Comparison of ENCODE assay signal across 9 cellular contexts in the genomic region with DNA sequence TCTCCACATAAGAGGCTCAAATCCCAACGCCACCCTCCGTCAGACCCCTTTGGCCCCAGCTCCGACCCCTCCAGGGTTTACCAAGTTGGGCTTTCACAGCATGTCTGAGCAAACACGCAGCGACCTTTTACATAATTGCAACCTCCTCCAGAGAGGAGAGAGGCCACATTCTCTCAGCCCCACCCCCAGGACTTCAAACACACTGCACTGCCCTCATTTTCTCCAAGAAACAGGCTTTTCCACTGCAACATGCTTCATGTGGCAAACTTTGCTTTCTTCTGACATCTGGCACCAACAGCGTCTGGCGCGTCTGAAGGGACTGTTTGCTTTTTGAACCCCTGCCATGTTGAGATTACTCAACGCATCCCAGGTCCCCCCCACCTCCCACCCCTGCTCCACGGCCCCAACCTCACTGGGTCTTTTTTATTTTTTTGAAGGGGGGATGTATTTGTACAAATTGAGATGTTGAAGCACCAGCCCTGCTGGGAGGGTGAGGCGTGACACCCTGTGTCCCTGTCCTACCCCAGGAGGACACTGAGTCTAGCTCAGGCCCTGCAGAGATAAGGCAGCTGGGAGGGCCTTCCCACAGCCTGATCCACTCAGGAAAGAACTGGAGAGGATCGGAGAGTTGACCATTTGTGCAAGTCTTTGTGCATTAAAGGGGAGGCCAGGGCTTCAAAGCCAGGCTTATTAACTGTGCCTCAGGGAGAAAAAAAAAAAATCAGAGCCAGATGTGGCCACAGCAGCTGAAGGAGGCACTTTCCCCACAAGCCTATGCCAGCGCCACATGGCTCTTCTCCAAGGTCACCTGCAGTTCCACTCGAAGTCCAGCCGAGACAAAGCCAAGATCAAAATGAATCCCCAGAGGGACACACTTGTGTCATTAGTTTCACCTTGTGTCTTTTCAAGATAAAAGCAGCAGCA. TPM values are rescaled to one million over a fixed set of nuclear protein-coding genes. Genes with fewer than 3 reads are reported as not detected.
DNase-seq lines count a peak whose midpoint lies in the region; ATAC-seq and TF ChIP-seq lines count a peak whose summit lies in the region.
"Had no signal": no experiment of that assay in that cellular context is flagged by ENCODE, and none has a peak within 500 bp of the region (broad histone marks: within the 10 kb centered on the region; RNA-seq: fewer than 3 reads in every experiment).

No MANE protein-coding gene starts in this region.

- H3K36me3 ChIP-seq in brain microvascular endothelial cell (replicated peaks) (no peaks in the 10 kb centered on the region), thyroid gland (peaks cover 35 to 43% of the 10 kb centered on the region in 2 donors)

- in situ Hi-C loops in brain microvascular endothelial cell (cut with HindIII; ENCODE audit: low pct_ligation_motif_present, low sequenced_read_pairs), result no loop called here

- H3K27me3 ChIP-seq in brain microvascular endothelial cell (replicated peaks), result no peaks in the 10 kb centered on the region
- H3K27me3 ChIP-seq in thyroid gland, result no peaks in the 10 kb centered on the region

- TF ChIP-seq POLR2A in thyroid gland (IDR thresholded peaks at IDR 0.05), result no peak

- ATAC-seq in left lobe of liver, result peak; percentile 65
- ATAC-seq in HG02981 (IDR thresholded peaks at IDR 0.05; ENCODE audit: unreplicated experiment), result no peak

- intact Hi-C loops in thyroid gland (cut with DNase I), result no loop called here

- no peak overlapping the region for H3K4me3 ChIP-seq in brain microvascular endothelial cell (ENCODE audit: low read depth, low read length)
- peak overlapping the region in 1 of 3 donors; percentile 8 for H3K4me3 ChIP-seq in thyroid gland (replicated peaks in 1 of 3)

- DNase-seq in NCI-H2029 treated with DMSO at 0.1 percent for 48 hours (lab: John Stamatoyannopoulos, UW) (peak; percentile 39), NCI-H2029 (lab: John Stamatoyannopoulos, UW) (no peak), brain microvascular endothelial cell (no peak), left lobe of liver (ENCODE audit: low spot score) (no peak), thyroid gland (peak; percentile 78 to 84), RKO (ENCODE audit: low spot score) (no peak), GM10266 (ENCODE audit: extremely low spot score) (no peak)
- DNase-seq: ACHN had no signal

- peak; percentile 50 for TF ChIP-seq CTCF in brain microvascular endothelial cell (IDR thresholded peaks at IDR 0.05; ENCODE audit: low read depth, low read length, missing control alignments)
- peak in 3 of 6 experiments; percentile 4 to 31 (median 9) for TF ChIP-seq CTCF in thyroid gland (IDR thresholded peaks at IDR 0.05)
- TF ChIP-seq CTCF in GM10266 (IDR thresholded peaks at IDR 0.05; ENCODE audit: control insufficient read depth, insufficient read depth, low read depth, missing control alignments), result no peak

- H3K27ac ChIP-seq in brain microvascular endothelial cell (peak overlapping the region; percentile 2), thyroid gland (peak overlapping the region; percentile 81 to 85 (median 82))

- WGBS in thyroid gland, 2 donors, result 28 to 30% methylated on average over 15 of the region's 15 CpGs

- H3K9me3 ChIP-seq in thyroid gland, result no peaks in the 10 kb centered on the region

- peaks cover 45 to 50% of the 10 kb centered on the region in 2 donors for H3K4me1 ChIP-seq in thyroid gland

RNA-seq across cellular contexts. Expression of a gene that starts 29.7 kb away (rescaled TPM):
- total RNA-seq in left lobe of liver, result 3.6 TPM
- 10 to 100 TPM; 23.9 to 54.3 (median 42.8) TPM for total RNA-seq in thyroid gland

Comparison
In these comparisons a context has a peak if more than half of its experiments do, and no peak if none do; other contexts are left out.
1. DNase-seq: peak in NCI-H2029 treated with DMSO at 0.1 percent for 48 hours (single experiment) and thyroid gland (2 of 2); none in NCI-H2029 (single experiment), brain microvascular endothelial cell (single experiment), left lobe of liver (single experiment), RKO (single experiment) and GM10266 (single experiment).